In genomic region chr9:122810306-122810946, GRCh38 we compare ENCODE assay signal across 8 cellular contexts. TPM values are rescaled to one million over a fixed set of nuclear protein-coding genes. Genes with fewer than 3 reads are reported as not detected.
DNase-seq lines count a peak whose midpoint lies in the region; ATAC-seq, FAIRE-seq and TF ChIP-seq lines count a peak whose summit lies in the region.

No MANE protein-coding gene starts in this region.

- H3K4me3 Mint-ChIP-seq in CD8-positive, alpha-beta T cell, result no peak overlapping the region
- H3K4me3 Mint-ChIP-seq in mesothelial cell of epicardium, result no peak overlapping the region

- DNase-seq in CD8-positive, alpha-beta T cell, result peak; percentile 50 to 86 (median 67)
- DNase-seq in HTR-8/SVneo (ENCODE audit: insufficient read length, low spot score) (peak; percentile 71), NOMO-1 treated with DMSO at 0.1 percent for 48 hours (lab: John Stamatoyannopoulos, UW; ENCODE audit: unreplicated experiment) (peak; percentile 68), mesothelial cell of epicardium (ENCODE audit: low spot score in 2 of 2, unreplicated experiment in 2 of 2) (peak; percentile 38 to 82)
- peak; percentile 45 to 51 for DNase-seq in activated CD8-positive, alpha-beta memory T cell treated with anti-CD3 and anti-CD28 coated beads for 4 hours (ENCODE audit: low read depth in 2 of 2)
- peak; percentile 57 for DNase-seq in stimulated activated CD8-positive, alpha-beta memory T cell treated with anti-CD3 and anti-CD28 coated beads, Interleukin-7, amount 100 ng/mL, for 1 hour (ENCODE audit: low read depth in 2 of 2)

- peaks cover 18% of the 10 kb centered on the region for H3K4me1 Mint-ChIP-seq in CD8-positive, alpha-beta T cell (ENCODE audit: low read depth)
- H3K4me1 Mint-ChIP-seq in mesothelial cell of epicardium, result no peaks in the 10 kb centered on the region

- POLR2A ChIA-PET in CD8-positive, alpha-beta T cell (lab: Charles Lee), result no interaction called here

- FAIRE-seq in HTR-8/SVneo (lab: Jason Lieb, UNC), result no peak
- peak; percentile 96 for FAIRE-seq in endometrium (lab: Jason Lieb, UNC)

- H3K36me3 Mint-ChIP-seq in CD8-positive, alpha-beta T cell, result peaks cover 5% of the 10 kb centered on the region
- peaks cover 7% of the 10 kb centered on the region for H3K36me3 Mint-ChIP-seq in mesothelial cell of epicardium

- H3K27me3 ChIP-seq in CD8-positive, alpha-beta T cell (ENCODE audit: insufficient read depth, low read length), result no peaks in the 10 kb centered on the region

- CTCF ChIA-PET in CD8-positive, alpha-beta T cell (lab: Charles Lee), result interaction anchor here (0.7 to 7.1 kb wide), 14 partner anchors 9 to 715 kb away, joined by 3 to 75 read pairs (median 5); no protein-coding TSS in a partner anchor

- ATAC-seq in CD8-positive, alpha-beta T cell, result peak; percentile 97
- ATAC-seq in GM19463 (IDR thresholded peaks at IDR 0.05; ENCODE audit: unreplicated experiment), result peak; percentile 84

- H3K9me3 Mint-ChIP-seq in CD8-positive, alpha-beta T cell, result peaks cover 2% of the 10 kb centered on the region
- peaks cover 12% of the 10 kb centered on the region for H3K9me3 Mint-ChIP-seq in mesothelial cell of epicardium

- no peaks in the 10 kb centered on the region for H3K27me3 Mint-ChIP-seq in CD8-positive, alpha-beta T cell (ENCODE audit: low read depth)
- no peaks in the 10 kb centered on the region for H3K27me3 Mint-ChIP-seq in mesothelial cell of epicardium (ENCODE audit: low read depth)

- H3K36me3 ChIP-seq in CD8-positive, alpha-beta T cell (ENCODE audit: insufficient read depth, low read length), result no peaks in the 10 kb centered on the region

- peaks cover 10% of the 10 kb centered on the region for H3K4me1 ChIP-seq in CD8-positive, alpha-beta T cell (ENCODE audit: insufficient read depth, low read length)

- no peak overlapping the region for H3K27ac ChIP-seq in CD8-positive, alpha-beta T cell (ENCODE audit: low read depth, low read length)

- H3K4me3 ChIP-seq in CD8-positive, alpha-beta T cell (ENCODE audit: low read depth, low read length), result no peak overlapping the region

- peak; percentile 95 for TF ChIP-seq CTCF in CD8-positive, alpha-beta T cell (IDR thresholded peaks at IDR 0.05)
- peak; percentile 86 for TF ChIP-seq CTCF in mesothelial cell of epicardium (IDR thresholded peaks at IDR 0.05; ENCODE audit: unreplicated experiment)

- H3K9me3 ChIP-seq in CD8-positive, alpha-beta T cell (ENCODE audit: low read length), result no peaks in the 10 kb centered on the region

- intact Hi-C loops in CD8-positive, alpha-beta T cell (cut with DNase I, micrococcal nuclease), result loop anchor here (1.0 to 10.0 kb wide), 6 partner anchors 184 to 711 kb away; no protein-coding TSS in a partner anchor

- H3K27ac Mint-ChIP-seq in CD8-positive, alpha-beta T cell, result no peak overlapping the region
- H3K27ac Mint-ChIP-seq in mesothelial cell of epicardium, result no peak overlapping the region

RNA-seq across cellular contexts. Expression of gene OR1K1, which starts 10.5 kb away (rescaled TPM):
- not detected for total RNA-seq in CD8-positive, alpha-beta T cell
- not detected in 3 replicates for total RNA-seq in mesothelial cell of epicardium

RNA-seq across cellular contexts. Expression of gene PDCL, which starts 18.0 kb away (rescaled TPM):
- 10 to 100 TPM; 27.5 to 29.2 TPM for total RNA-seq in CD8-positive, alpha-beta T cell
- total RNA-seq in mesothelial cell of epicardium, result 25.7 to 30.5 TPM (median 26.8 TPM) in 3 replicates

RNA-seq across cellular contexts. Expression of gene OR5C1, which starts 21.7 kb away (rescaled TPM):
- total RNA-seq in CD8-positive, alpha-beta T cell, result not detected
- total RNA-seq in mesothelial cell of epicardium, result not detected in 3 replicates
